Comparison of ENCODE assay signal across 18 cellular contexts in the genomic region with DNA sequence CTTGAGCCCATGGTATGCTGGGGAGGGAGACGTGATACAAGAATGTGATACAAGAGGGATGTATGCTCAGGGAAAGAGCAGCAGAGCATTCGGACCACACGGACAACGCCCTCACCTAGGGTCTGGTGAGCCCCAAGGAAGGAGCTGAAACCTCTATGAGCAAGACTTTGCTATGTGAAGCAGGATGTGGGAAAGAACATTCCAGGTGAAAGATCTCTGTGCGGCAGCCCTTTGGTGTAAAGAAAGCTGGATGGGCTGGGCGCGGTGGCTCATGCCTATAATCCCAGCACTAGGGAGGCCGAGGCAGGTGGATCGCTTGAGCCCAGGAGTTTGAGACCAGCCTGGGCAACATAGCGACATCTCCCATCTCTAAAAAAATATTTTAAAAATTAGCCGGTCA. TPM values are rescaled to one million over a fixed set of nuclear protein-coding genes. Genes with fewer than 3 reads are reported as not detected.
DNase-seq lines count a peak whose midpoint lies in the region; ATAC-seq and TF ChIP-seq lines count a peak whose summit lies in the region.
"Had no signal": no experiment of that assay in that cellular context is flagged by ENCODE, and none has a peak within 500 bp of the region (broad histone marks: within the 10 kb centered on the region; RNA-seq: fewer than 3 reads in every experiment).

No MANE protein-coding gene starts in this region.

- H3K14ac ChIP-seq in IMR-90 (replicated peaks; ENCODE audit: low read depth, low read length), result no peak overlapping the region
- no peak overlapping the region for H3K14ac ChIP-seq in trophoblast cell (ENCODE audit: low read length)

- 64% methylated on average over 5 of the region's 11 CpGs; no CpG with 5 or more reads in 1 of the 2 experiments for WGBS in IMR-90 (ENCODE audit: extremely low coverage in 2 of 2, insufficient read length in 1 of 2), 2 experiments
- no CpG with 5 or more reads among the region's 11 CpGs for WGBS in trophoblast cell (ENCODE audit: extremely low coverage, insufficient coverage, insufficient read length)

- H3K36me3 ChIP-seq in IMR-90 (ENCODE audit: control insufficient read depth, insufficient read depth, low read length) (no peaks in the 10 kb centered on the region), trophoblast cell (ENCODE audit: control insufficient read depth in 1 of 2, insufficient read depth in 2 of 2, low read length in 2 of 2) (no peaks in the 10 kb centered on the region)
- H3K36me3 ChIP-seq: HAP-1 had no signal

- H3K4me1 ChIP-seq in IMR-90 (ENCODE audit: control insufficient read depth, insufficient read depth, low read length), result no peaks in the 10 kb centered on the region
- H3K4me1 ChIP-seq in trophoblast cell (ENCODE audit: control insufficient read depth in 1 of 2, insufficient read depth in 2 of 2, low read length in 2 of 2), result no peaks in the 10 kb centered on the region
- H3K4me1 ChIP-seq: HAP-1 had no signal

- H3K9me3 ChIP-seq in IMR-90 (ENCODE audit: control insufficient read depth, insufficient read depth, low read length) (no peaks in the 10 kb centered on the region), trophoblast cell (ENCODE audit: insufficient read depth, low read depth, low read length) (no peaks in the 10 kb centered on the region)

- no peak overlapping the region for H2BK20ac ChIP-seq in IMR-90 (ENCODE audit: low read depth, low read length)

- H4K5ac ChIP-seq in IMR-90 (ENCODE audit: low read depth, low read length), result no peak overlapping the region

- intact Hi-C loops in IMR-90 (cut with micrococcal nuclease), result no loop called here

- H3K9me1 ChIP-seq in IMR-90 (ENCODE audit: insufficient read depth, low read length), result peaks cover 2% of the 10 kb centered on the region; the same call in 1 of the 2 replicates

- dilution Hi-C loops in IMR-90 (cut with HindIII; ENCODE audit: low sequenced_read_pairs, unreplicated experiment), result no loop called here

- no peak overlapping the region for H3K4me3 ChIP-seq in IMR-90 (ENCODE audit: insufficient read depth, low read depth, low read length)
- no peak overlapping the region for H3K4me3 ChIP-seq in trophoblast cell (ENCODE audit: low read depth, low read length)
- H3K4me3 ChIP-seq: GM12878, GM23338, HAP-1 had no signal

- H3K79me1 ChIP-seq in IMR-90 (ENCODE audit: low read depth in 1 of 2, low read length in 2 of 2), result no peaks in the 10 kb centered on the region
- no peaks in the 10 kb centered on the region for H3K79me1 ChIP-seq in trophoblast cell (ENCODE audit: low read length)

- POLR2A ChIA-PET in IMR-90 (lab: Charles Lee; ENCODE audit: unreplicated experiment), result no interaction called here

- H2BK15ac ChIP-seq in IMR-90 (ENCODE audit: low read depth, low read length), result no peak overlapping the region

- in situ Hi-C loops in IMR-90 (cut with MboI; ENCODE audit: low sequenced_read_pairs), result no loop called here

- no peak overlapping the region for H3K18ac ChIP-seq in IMR-90 (ENCODE audit: low read depth, low read length)
- H3K18ac ChIP-seq in trophoblast cell (ENCODE audit: low read length), result no peak overlapping the region

- H3K9ac ChIP-seq in IMR-90 (ENCODE audit: low read depth, low read length) (no peak overlapping the region), trophoblast cell (ENCODE audit: low read length) (no peak overlapping the region)

- H4K20me1 ChIP-seq in IMR-90 (ENCODE audit: insufficient read depth, low read length), result no peaks in the 10 kb centered on the region

- H4K8ac ChIP-seq in IMR-90 (ENCODE audit: low read depth in 2 of 2, low read length in 2 of 2), result no peak overlapping the region
- no peak overlapping the region for H4K8ac ChIP-seq in trophoblast cell (ENCODE audit: low read depth, low read length)

- peak overlapping the region; percentile 58 for H2AFZ ChIP-seq in IMR-90 (replicated peaks; ENCODE audit: low read length, poor library complexity)
- no peak overlapping the region for H2AFZ ChIP-seq in trophoblast cell (ENCODE audit: insufficient read depth, low read length, poor library complexity)
- H2AFZ ChIP-seq: GM23338 had no signal

- TF ChIP-seq RAD21 in IMR-90 (IDR thresholded peaks at IDR 0.05; ENCODE audit: low read length), result no peak

- H3K4ac ChIP-seq in IMR-90 (ENCODE audit: low read depth, low read length) (no peak overlapping the region), trophoblast cell (ENCODE audit: low read depth, low read length) (no peak overlapping the region)

- H2BK12ac ChIP-seq in trophoblast cell (ENCODE audit: low read length), result no peak overlapping the region

- CTCF ChIA-PET in IMR-90 (lab: Yijun Ruan, JAX), result interaction anchor here (1.1 kb wide), 1 partner anchor 316 kb away, joined by 3 read pairs; no protein-coding TSS in a partner anchor

- no peak overlapping the region for H3K4me2 ChIP-seq in IMR-90 (ENCODE audit: low read depth, low read length)
- H3K4me2 ChIP-seq in trophoblast cell (ENCODE audit: low read length), result no peak overlapping the region
- H3K4me2 ChIP-seq: GM23338 had no signal

- no peak overlapping the region for H2BK120ac ChIP-seq in IMR-90 (ENCODE audit: low read depth, low read length)
- H2BK120ac ChIP-seq in trophoblast cell (ENCODE audit: insufficient read depth, low read length, poor library complexity), result no peak overlapping the region

- H3K27me3 ChIP-seq in IMR-90 (ENCODE audit: control insufficient read depth, insufficient read depth, low read length) (no peaks in the 10 kb centered on the region), trophoblast cell (ENCODE audit: insufficient read depth, low read length) (peaks cover 2% of the 10 kb centered on the region)

- no peaks in the 10 kb centered on the region for H3K79me2 ChIP-seq in trophoblast cell (ENCODE audit: control insufficient read depth, insufficient read depth, low read length, poor library complexity)

- H2AK9ac ChIP-seq in IMR-90 (replicated peaks; ENCODE audit: low read depth, low read length, poor library complexity), result no peak overlapping the region

- BruUV-seq in IMR-90 (replicated peaks; lab: Mats Ljungman, UMichigan), result no TSS peak

- no peak for TF ChIP-seq POLR2A in IMR-90 (IDR thresholded peaks at IDR 0.05; ENCODE audit: low read depth, low read length)

- no peak for ATAC-seq in IMR-90 (ENCODE audit: low read depth)
- ATAC-seq in GM18511 (IDR thresholded peaks at IDR 0.05; ENCODE audit: unreplicated experiment), result no peak
- ATAC-seq: GM12878, GM23338 had no signal

- DNase-seq in IMR-90, result no peak
- peak; percentile 6 for DNase-seq in SW480 (ENCODE audit: low spot score)
- peak; percentile 33 to 58 for DNase-seq in trophoblast cell
- DNase-seq in MV-4-11 (lab: John Stamatoyannopoulos, UW), result no peak
- DNase-seq in NCI-H524 (lab: John Stamatoyannopoulos, UW), result no peak
- DNase-seq: C1 segment of cervical spinal cord; Calu3; CD4-positive, alpha-beta memory T cell; COR-L47; DMS53; DND-41; EL; GDM1; HFFc6 had no signal

- H4K12ac ChIP-seq in trophoblast cell (ENCODE audit: low read depth, low read length), result no peak overlapping the region

- H4K91ac ChIP-seq in IMR-90 (ENCODE audit: insufficient read depth, low read depth, low read length) (no peak overlapping the region), trophoblast cell (ENCODE audit: low read depth, low read length) (no peak overlapping the region)

- H2AK5ac ChIP-seq in IMR-90 (ENCODE audit: low read depth, low read length) (no peak overlapping the region), trophoblast cell (ENCODE audit: low read length) (no peak overlapping the region)

- H2BK5ac ChIP-seq in IMR-90 (ENCODE audit: low read depth, low read length, poor library complexity, severe bottlenecking) (no peak overlapping the region), trophoblast cell (ENCODE audit: low read depth, low read length, poor library complexity) (no peak overlapping the region)

- H3K23ac ChIP-seq in IMR-90 (ENCODE audit: low read depth, low read length) (no peak overlapping the region), trophoblast cell (ENCODE audit: low read length) (no peak overlapping the region)

- no peak overlapping the region for H3K27ac ChIP-seq in IMR-90 (ENCODE audit: insufficient read depth, low read length)
- no peak overlapping the region for H3K27ac ChIP-seq in trophoblast cell (ENCODE audit: low read depth, low read length)

- no peak overlapping the region for H3K56ac ChIP-seq in IMR-90 (ENCODE audit: extremely low read depth, insufficient read depth, low read length)

- TF ChIP-seq CTCF in IMR-90 (conservative IDR thresholded peaks at IDR 0.05; ENCODE audit: low read depth, low read length), result no peak

TF ChIP-seq in IMR-90, 13 proteins besides CTCF, POLR2A, EP300 and RAD21:
- TF ChIP-seq BHLHE40 (IDR thresholded peaks at IDR 0.05; ENCODE audit: low read depth, low read length), result no peak

RNA-seq across cellular contexts. Expression of a gene that starts 16.9 kb away (rescaled TPM):
- 10.8 and 11.3 TPM in 2 replicates for total RNA-seq in IMR-90 (2012; rRNA removed)
- 4.0 and 4.2 TPM in 2 replicates for polyA plus RNA-seq in IMR-90 (2012; rRNA removed)
- 3.3 and 5.3 TPM in 2 replicates for polyA plus RNA-seq in IMR-90 (2012; cell fraction: cytosol; rRNA removed)
- 1.4 and 2.6 TPM in 2 replicates for polyA plus RNA-seq in IMR-90 (2012; cell fraction: nucleus; rRNA removed; ENCODE audit: low replicate concordance)
- 4.6 TPM in 2 replicates for polyA plus RNA-seq in trophoblast cell (2013)

Comparison
In these comparisons a context has a peak if more than half of its experiments do, and no peak if none do; other contexts are left out.
1. DNase-seq: peak in SW480 (single experiment) and trophoblast cell (2 of 2); none in IMR-90 (single experiment), MV-4-11 (single experiment) and NCI-H524 (0 of 2).